ENCODE assay signal across 11 cellular contexts in genomic region chr12:11863988-11864387, GRCh38.
A peak's percentile ranks its signal among the peaks of the same experiment; 100 is the strongest.
DNase-seq lines count a peak whose midpoint lies in the region; ATAC-seq and TF ChIP-seq lines count a peak whose summit lies in the region.
"Had no signal": no experiment of that assay in that cellular context is flagged by ENCODE, and none has a peak within 500 bp of the region (broad histone marks: within the 10 kb centered on the region; RNA-seq: fewer than 3 reads in every experiment).

No MANE protein-coding gene starts in this region.

- H3K27me3 ChIP-seq in esophagus squamous epithelium (no peaks in the 10 kb centered on the region), upper lobe of left lung (no peaks in the 10 kb centered on the region)

- no peak overlapping the region for H3K4me3 Mint-ChIP-seq in activated CD8-positive, alpha-beta memory T cell treated with anti-CD3 and anti-CD28 coated beads, Interleukin-2, amount 10 ng/mL, durations not matched to agents 7 days and 5 days
- H3K4me3 Mint-ChIP-seq in neural crest cell = no peak overlapping the region
- H3K4me3 Mint-ChIP-seq: activated naive CD4-positive, alpha-beta T cell treated with anti-CD3 and anti-CD28 coated beads for 36 hours had no signal

- H3K36me3 ChIP-seq in esophagus squamous epithelium = peaks cover 0 to 58% (median 0%) of the 10 kb centered on the region in 3 donors
- H3K36me3 ChIP-seq in upper lobe of left lung = peaks cover 0 to 4% (median 0%) of the 10 kb centered on the region in 4 donors

- intact Hi-C loops in esophagus squamous epithelium (cut with DNase I) = no loop called here

- no peaks in the 10 kb centered on the region for H3K27me3 Mint-ChIP-seq in activated CD8-positive, alpha-beta memory T cell treated with anti-CD3 and anti-CD28 coated beads, Interleukin-2, amount 10 ng/mL, durations not matched to agents 7 days and 5 days
- H3K27me3 Mint-ChIP-seq in neural crest cell (ENCODE audit: low read depth) = no peaks in the 10 kb centered on the region

- no peak for ATAC-seq in activated CD8-positive, alpha-beta memory T cell treated with anti-CD3 and anti-CD28 coated beads, Interleukin-2, amount 10 ng/mL, durations not matched to agents 7 days and 5 days
- ATAC-seq in upper lobe of left lung (ENCODE audit: low FRiP score in 2 of 2) (peak; percentile 69 to 70), HG03460 (IDR thresholded peaks at IDR 0.05; ENCODE audit: unreplicated experiment) (no peak), HG03175 (IDR thresholded peaks at IDR 0.05; ENCODE audit: unreplicated experiment) (no peak), GM18873 (IDR thresholded peaks at IDR 0.05; ENCODE audit: low FRiP score, unreplicated experiment) (no peak)

- WGBS in esophagus squamous epithelium, 2 donors = 59 to 63% methylated on average over 3 of the region's 3 CpGs
- 46 to 51% methylated on average over 3 of the region's 3 CpGs for WGBS in upper lobe of left lung, 2 donors

- no peak overlapping the region for H3K27ac Mint-ChIP-seq in activated CD8-positive, alpha-beta memory T cell treated with anti-CD3 and anti-CD28 coated beads, Interleukin-2, amount 10 ng/mL, durations not matched to agents 7 days and 5 days
- H3K27ac Mint-ChIP-seq in neural crest cell (ENCODE audit: unreplicated experiment) = peak overlapping the region; percentile 20
- H3K27ac Mint-ChIP-seq: activated naive CD4-positive, alpha-beta T cell treated with anti-CD3 and anti-CD28 coated beads for 36 hours had no signal

- peaks cover 17 to 54% (median 31%) of the 10 kb centered on the region in 3 donors for H3K4me1 ChIP-seq in esophagus squamous epithelium
- H3K4me1 ChIP-seq in upper lobe of left lung = peaks cover 28 to 41% (median 38%) of the 10 kb centered on the region in 4 donors

- TF ChIP-seq POLR2A in esophagus squamous epithelium (IDR thresholded peaks at IDR 0.05) = no peak
- no peak for TF ChIP-seq POLR2A in upper lobe of left lung (IDR thresholded peaks at IDR 0.05)

- peaks cover 4% of the 10 kb centered on the region for H3K4me1 Mint-ChIP-seq in activated CD8-positive, alpha-beta memory T cell treated with anti-CD3 and anti-CD28 coated beads, Interleukin-2, amount 10 ng/mL, durations not matched to agents 7 days and 5 days
- H3K4me1 Mint-ChIP-seq in neural crest cell = peaks cover 38% of the 10 kb centered on the region

- TF ChIP-seq CTCF in esophagus squamous epithelium (IDR thresholded peaks at IDR 0.05) (no peak), neural crest cell (conservative IDR thresholded peaks at IDR 0.05) (no peak), upper lobe of left lung (IDR thresholded peaks at IDR 0.05) (no peak)

- H3K27ac ChIP-seq in esophagus squamous epithelium = peak overlapping the region; percentile 48 to 89 (median 80)
- H3K27ac ChIP-seq in upper lobe of left lung = peak overlapping the region; percentile 76 to 90 (median 80)

- H3K36me3 Mint-ChIP-seq in activated CD8-positive, alpha-beta memory T cell treated with anti-CD3 and anti-CD28 coated beads, Interleukin-2, amount 10 ng/mL, durations not matched to agents 7 days and 5 days = peaks cover 59% of the 10 kb centered on the region
- peaks cover 24% of the 10 kb centered on the region for H3K36me3 Mint-ChIP-seq in neural crest cell (ENCODE audit: low read depth)

- peaks cover 0 to 12% (median 10%) of the 10 kb centered on the region in 3 donors for H3K9me3 ChIP-seq in esophagus squamous epithelium
- H3K9me3 ChIP-seq in upper lobe of left lung = peaks cover 0 to 10% (median 7%) of the 10 kb centered on the region in 4 donors

- peaks cover 8% of the 10 kb centered on the region for H3K9me3 Mint-ChIP-seq in activated CD8-positive, alpha-beta memory T cell treated with anti-CD3 and anti-CD28 coated beads, Interleukin-2, amount 10 ng/mL, durations not matched to agents 7 days and 5 days (ENCODE audit: low read depth)
- peaks cover 15% of the 10 kb centered on the region for H3K9me3 Mint-ChIP-seq in neural crest cell

- CTCF ChIA-PET in activated CD8-positive, alpha-beta memory T cell treated with anti-CD3 and anti-CD28 coated beads, Interleukin-2, amount 10 ng/mL, durations not matched to agents 7 days and 5 days (lab: Charles Lee) = no interaction called here

- DNase-seq in activated CD8-positive, alpha-beta memory T cell treated with anti-CD3 and anti-CD28 coated beads, Interleukin-2, amount 50 U/mL, for 48 hours = peak; percentile 15
- no peak for DNase-seq in activated CD8-positive, alpha-beta memory T cell treated with anti-CD3 and anti-CD28 coated beads, Interleukin-2, amount 10 ng/mL, durations not matched to agents 7 days and 5 days
- DNase-seq in esophagus squamous epithelium (lab: John Stamatoyannopoulos, UW) = no peak
- no peak for DNase-seq in neural crest cell (ENCODE audit: low read depth, low spot score)
- DNase-seq in upper lobe of left lung = no peak
- DNase-seq: activated naive CD4-positive, alpha-beta T cell treated with anti-CD3 and anti-CD28 coated beads for 36 hours; Karpas-422; NCI-H748 treated with DMSO at 0.1 percent for 48 hours had no signal

- no peak for TF ChIP-seq EP300 in upper lobe of left lung (IDR thresholded peaks at IDR 0.05)

- no peak overlapping the region for H3K4me3 ChIP-seq in esophagus squamous epithelium
- H3K4me3 ChIP-seq in upper lobe of left lung = no peak overlapping the region

Comparison
In these comparisons a context has a peak if more than half of its experiments do, and no peak if none do; other contexts are left out.
1. ATAC-seq: peak in upper lobe of left lung (2 of 2); none in activated CD8-positive, alpha-beta memory T cell treated with anti-CD3 and anti-CD28 coated beads, Interleukin-2, amount 10 ng/mL, durations not matched to agents 7 days and 5 days (single experiment), HG03460 (single experiment), HG03175 (single experiment) and GM18873 (single experiment).